In the genomic region with DNA sequence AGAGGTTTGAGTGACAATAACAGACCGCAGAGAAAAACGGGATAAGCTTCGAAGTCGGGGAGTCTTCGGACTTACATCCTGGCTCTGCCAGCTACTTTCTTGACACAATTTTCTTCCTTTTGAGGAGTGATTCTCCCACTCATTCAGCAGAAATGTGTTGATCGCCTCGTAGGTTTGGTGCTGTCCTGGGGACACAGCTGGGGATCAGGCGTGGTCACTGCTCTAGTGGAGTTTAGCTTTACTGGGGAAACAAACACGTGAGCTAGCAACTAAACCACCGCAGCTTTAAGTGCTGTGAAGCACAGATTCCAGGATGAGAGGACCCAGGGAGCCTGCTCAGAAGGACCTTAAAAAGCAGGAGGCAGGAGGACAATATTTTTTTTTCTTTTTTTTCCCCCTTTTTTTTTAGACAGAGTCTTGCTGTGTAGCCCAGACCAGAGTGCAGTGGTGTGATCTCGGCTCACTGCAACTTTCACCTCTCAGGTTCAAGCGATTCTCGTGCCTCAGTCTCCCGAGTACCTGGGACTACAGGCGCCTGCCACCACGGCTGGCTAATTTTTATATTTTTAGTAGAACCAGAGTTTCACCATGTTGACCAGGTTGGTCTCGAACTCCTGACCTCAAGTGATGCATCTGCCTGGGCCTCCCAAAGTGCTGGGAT, we compare ENCODE assay signal across 8 cellular contexts. TPM values are rescaled to one million over a fixed set of nuclear protein-coding genes. Genes with fewer than 3 reads are reported as not detected.
A peak's percentile ranks its signal among the peaks of the same experiment; 100 is the strongest.
DNase-seq lines count a peak whose midpoint lies in the region; ATAC-seq and TF ChIP-seq lines count a peak whose summit lies in the region.

No MANE protein-coding gene starts in this region.

- TF ChIP-seq CTCF in PC-3 (conservative IDR thresholded peaks at IDR 0.05; ENCODE audit: low read depth, low read length) (no peak), nephron progenitor cell (IDR thresholded peaks at IDR 0.05) (no peak)

- no peak for DNase-seq in PC-3
- peak; percentile 24 for DNase-seq in epidermal melanocyte (ENCODE audit: insufficient read length, low spot score)
- no peak for DNase-seq in nephron progenitor cell
- DNase-seq in iPS-NIHi7 (ENCODE audit: extremely low spot score): no peak
- DNase-seq in NCI-H226: no peak
- no peak for DNase-seq in ACHN

- peak overlapping the region; percentile 80 for H3K4me3 ChIP-seq in PC-3 (ENCODE audit: low read length)

- peaks cover 71% of the 10 kb centered on the region for H3K4me1 Mint-ChIP-seq in nephron progenitor cell

- BruUV-seq in PC-3 (replicated peaks; lab: Mats Ljungman, UMichigan): TSS peak; percentile 87

- peak overlapping the region; percentile 72 for H2AFZ ChIP-seq in PC-3 (ENCODE audit: low read length)

- H3K27ac Mint-ChIP-seq in nephron progenitor cell: peak overlapping the region; percentile 99

- H3K27me3 Mint-ChIP-seq in nephron progenitor cell (ENCODE audit: low read depth, poor library complexity): peaks cover 10% of the 10 kb centered on the region

- H3K4me1 ChIP-seq in PC-3 (ENCODE audit: insufficient read depth, low read length): peaks cover 9% of the 10 kb centered on the region

- no peaks in the 10 kb centered on the region for H3K9me3 Mint-ChIP-seq in nephron progenitor cell

- no peaks in the 10 kb centered on the region for H3K27me3 ChIP-seq in PC-3 (ENCODE audit: low read length)

- no peaks in the 10 kb centered on the region for H3K9me3 ChIP-seq in PC-3 (ENCODE audit: low read length)

- H3K27ac ChIP-seq in PC-3 (ENCODE audit: low read length): peak overlapping the region; percentile 19

- H3K4me2 ChIP-seq in PC-3 (ENCODE audit: low read length): peak overlapping the region; percentile 90

- H3K9me2 ChIP-seq in PC-3 (replicated peaks; ENCODE audit: low read length): no peaks in the 10 kb centered on the region

- POLR2A ChIA-PET in PC-3 (lab: Charles Lee; ENCODE audit: unreplicated experiment): interaction anchor here (0.5 to 1.3 kb wide), 4 partner anchors 172 to 230 kb away, joined by 3 to 5 read pairs (median 4); a partner anchor contains a TSS

- peak overlapping the region; percentile 89 for H3K4me3 Mint-ChIP-seq in nephron progenitor cell

- CTCF ChIA-PET in PC-3 (lab: Charles Lee): interaction anchor here (0.6 kb wide), 1 partner anchor 192 kb away, joined by 3 read pairs; no protein-coding TSS in a partner anchor

- H4K20me1 ChIP-seq in PC-3 (ENCODE audit: low read length): no peaks in the 10 kb centered on the region

- H3K9ac ChIP-seq in PC-3 (ENCODE audit: low read length): peak overlapping the region; percentile 98

- peaks cover 5% of the 10 kb centered on the region; the same call in 1 of the 2 replicates for H3K79me2 ChIP-seq in PC-3 (ENCODE audit: low read length)

- ATAC-seq in GM18511 (IDR thresholded peaks at IDR 0.05; ENCODE audit: unreplicated experiment): peak; percentile 3
- peak; percentile 13 for ATAC-seq in PC-3
- no peak for ATAC-seq in GM21515 (IDR thresholded peaks at IDR 0.05; ENCODE audit: unreplicated experiment)

- H3K36me3 Mint-ChIP-seq in nephron progenitor cell (ENCODE audit: low read depth): peaks cover 9% of the 10 kb centered on the region

- no peaks in the 10 kb centered on the region for H3K36me3 ChIP-seq in PC-3 (ENCODE audit: low read depth, low read length)

- H3F3A ChIP-seq in PC-3 (ENCODE audit: low read length, unreplicated experiment): no peaks in the 10 kb centered on the region

- intact Hi-C loops in PC-3 (cut with micrococcal nuclease): loop anchor here (5.0 kb wide), 1 partner anchor 198 kb away; a partner anchor contains a TSS

- in situ Hi-C loops in ACHN (cut with HindIII; ENCODE audit: low pct_ligation_motif_present, low pct_unique_long_range_greater_than_20kb, low sequenced_read_pairs): loop anchor here (25.0 kb wide), 2 partner anchors 193 to 232 kb away; a partner anchor contains a TSS

RNA-seq across cellular contexts. Expression of a gene that starts 0.9 kb away (rescaled TPM):
- total RNA-seq in PC-3 (2014; rRNA removed): 34.3 and 49.3 TPM in 2 replicates

RNA-seq across cellular contexts. Expression of a gene that starts 49.8 kb away (rescaled TPM):
- not detected in 2 replicates for total RNA-seq in PC-3 (2014; rRNA removed)
